23 cellular contexts compared by ENCODE assay signal in the genomic region with DNA sequence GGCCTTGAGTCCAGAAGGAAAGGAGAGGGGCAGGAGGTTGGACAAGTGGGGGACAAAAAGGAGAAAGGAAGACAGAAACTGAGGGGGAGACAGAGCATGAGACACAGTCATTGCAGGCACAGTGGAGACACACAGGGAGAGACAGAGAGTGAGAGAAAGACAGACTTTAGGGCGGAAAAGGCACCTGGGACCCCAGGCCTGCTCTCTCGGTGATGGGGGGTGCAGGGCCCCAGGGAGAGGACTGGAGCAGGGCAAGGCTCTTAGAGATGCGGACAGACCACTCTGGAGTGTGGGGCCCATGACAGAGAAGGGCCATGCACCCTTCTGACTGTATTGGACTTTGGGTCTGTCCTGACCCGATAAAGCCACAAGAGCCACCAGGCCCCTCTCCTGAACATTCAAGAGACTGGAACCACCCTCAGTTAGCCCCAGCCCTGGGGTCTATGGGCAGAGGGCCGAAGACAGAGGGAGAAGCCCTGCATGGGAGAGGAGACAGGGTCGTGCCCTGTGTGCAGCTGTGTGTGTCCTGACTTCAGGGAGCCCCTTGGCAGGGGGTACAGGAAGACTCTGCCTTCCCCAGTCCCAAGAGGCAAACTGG. TPM values are rescaled to one million over a fixed set of nuclear protein-coding genes. Genes with fewer than 3 reads are reported as not detected.
"Had no signal": no experiment of that assay in that cellular context is flagged by ENCODE, and none has a peak within 500 bp of the region (broad histone marks: within the 10 kb centered on the region; RNA-seq: fewer than 3 reads in every experiment).

No MANE protein-coding gene starts in this region.

- H3K9ac ChIP-seq: neural progenitor cell had no signal

- H3K9me3 ChIP-seq: tibial artery had no signal

- H3K27ac ChIP-seq: coronary artery, neural progenitor cell, skin epidermis, stomach, tibial artery had no signal

- H3K4me3 Mint-ChIP-seq: activated B cell treated with CpG ODN at 0.5 μM for 24 hours; neural progenitor cell; T-cell; T-helper 2 cell treated with Interferon-gamma antibody and Interleukin-4, amounts not matched to agents 5 μg/mL and 100 μg/mL, for 36 hours had no signal

- H3K4me3 ChIP-seq: coronary artery, dorsolateral prefrontal cortex, neural progenitor cell, skin epidermis, stomach, tibial artery had no signal

- FAIRE-seq: frontal cortex had no signal

- H2AFZ ChIP-seq: neural progenitor cell had no signal

- H3K4me1 Mint-ChIP-seq: activated B cell treated with CpG ODN at 0.5 μM for 24 hours, neural progenitor cell had no signal

- H3K4me1 ChIP-seq: neural progenitor cell, tibial artery had no signal

- H3K27ac Mint-ChIP-seq: activated B cell treated with CpG ODN at 0.5 μM for 24 hours; activated naive CD4-positive, alpha-beta T cell treated with anti-CD3 and anti-CD28 coated beads, Interleukin-2, amount 50 U/mL, for 72 hours; neural progenitor cell; T-helper 2 cell treated with Interferon-gamma antibody and Interleukin-4, amounts not matched to agents 5 μg/mL and 100 μg/mL, for 36 hours had no signal

- H3K27me3 Mint-ChIP-seq: activated B cell treated with CpG ODN at 0.5 μM for 24 hours, T-cell had no signal

- H3K9me3 Mint-ChIP-seq: neural progenitor cell; T-cell; T-helper 2 cell treated with Interferon-gamma antibody and Interleukin-4, amounts not matched to agents 5 μg/mL and 100 μg/mL, for 36 hours had no signal

- H3K4me2 ChIP-seq: neural progenitor cell had no signal

- H3K27me3 ChIP-seq: dorsolateral prefrontal cortex, neural progenitor cell, stomach, tibial artery had no signal

- H3K36me3 ChIP-seq: neural progenitor cell had no signal

- DNase-seq: activated B cell treated with CpG ODN at 0.5 μM for 24 hours; activated CD4-positive, alpha-beta T cell treated with anti-CD3 and anti-CD28 coated beads, Interleukin-2, amount 50 U/mL, for 4 hours; activated naive CD4-positive, alpha-beta T cell; activated T-cell treated with anti-CD3 and anti-CD28 coated beads for 4 hours; dorsolateral prefrontal cortex; effector memory CD4-positive, alpha-beta T cell; glutamatergic neuron; islet precursor cell; left cardiac atrium; left ventricle myocardium superior; mammary epithelial cell; stimulated activated CD4-positive, alpha-beta T cell treated with anti-CD3 and anti-CD28 coated beads, Interleukin-12 subunit alpha, Interleukin-12 subunit beta, amount 100 ng/mL, for 4 hours; stimulated activated CD4-positive, alpha-beta T cell treated with anti-CD3 and anti-CD28 coated beads, Interleukin-4, amount 100 ng/mL, for 1 hour; stomach; T-cell had no signal

RNA-seq across cellular contexts. Expression of gene DLEC1, which starts 22.1 kb away (rescaled TPM):
- total RNA-seq: epithelial cell of proximal tubule had no signal
- polyA plus RNA-seq: mammary epithelial cell had no signal
